1 cellular context compared by ENCODE assay signal in genomic region chr18:48693625-48694262, GRCh38.
TF ChIP-seq lines count a peak whose summit lies in the region.

No MANE protein-coding gene starts in this region.

TF ChIP-seq in A549, 52 proteins besides CTCF, POLR2A, EP300 and RAD21 (continued from another document):
- TF ChIP-seq USF2 (IDR thresholded peaks at IDR 0.05) (no peak), FOXS1 (CRISPR knock-in tag; IDR thresholded peaks at IDR 0.05) (no peak), SREBF2 (IDR thresholded peaks at IDR 0.05) (no peak), CHD4 (IDR thresholded peaks at IDR 0.05; ENCODE audit: borderline replicate concordance) (no peak), HOXA7 (CRISPR knock-in tag; IDR thresholded peaks at IDR 0.05) (no peak)
